In the genomic region with DNA sequence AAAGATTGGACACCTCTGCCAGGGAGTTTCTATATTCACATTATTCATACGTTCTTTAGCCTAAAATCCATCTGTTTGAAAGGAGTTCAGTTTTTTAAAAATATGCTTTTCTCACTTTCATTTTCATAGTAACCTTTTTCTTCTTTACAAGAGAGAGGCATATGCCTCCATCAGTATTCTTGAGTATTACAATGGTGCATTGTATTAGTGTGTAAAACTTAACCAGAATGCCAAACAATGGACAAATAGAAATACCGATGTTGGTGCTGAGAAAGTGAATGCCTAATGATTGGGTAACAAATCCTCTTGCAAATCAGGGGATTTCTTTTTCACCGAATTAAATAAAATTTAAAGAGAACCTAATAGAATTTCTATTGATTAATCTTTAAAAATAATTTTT, we compare ENCODE assay signal across 24 cellular contexts.
"Had no signal": no experiment of that assay in that cellular context is flagged by ENCODE, and none has a peak within 500 bp of the region (broad histone marks: within the 10 kb centered on the region; RNA-seq: fewer than 3 reads in every experiment).

No MANE protein-coding gene starts in this region.

- H3K9me3 ChIP-seq: colonic mucosa, psoas muscle, right lobe of liver, thyroid gland had no signal

- DNase-seq: colonic mucosa; effector CD8-positive, alpha-beta T cell; endodermal cell; foreskin fibroblast; head of caudate nucleus; kidney; mesendoderm; naive thymus-derived CD8-positive, alpha-beta T cell; nephron progenitor cell; nucleus accumbens; posterior cingulate gyrus; psoas muscle; retina; right lobe of liver; small intestine; stimulated activated CD4-positive, alpha-beta T cell treated with anti-CD3 and anti-CD28 coated beads, Interleukin-15, amount 100 ng/mL, for 24 hours; stimulated activated CD4-positive, alpha-beta T cell treated with anti-CD3 and anti-CD28 coated beads, Interleukin-2, amount 100 ng/mL, for 48 hours; stimulated activated naive B cell treated with anti-CD40 and anti-IgM and Interleukin-4, amounts not matched to agents 10 μg/mL and 1 μg/mL and 100 μg/mL, for 72 hours; thyroid gland; trophoblast cell had no signal

- H3K4me1 ChIP-seq: colonic mucosa, psoas muscle, right lobe of liver, thyroid gland had no signal

- H3K27ac ChIP-seq: colonic mucosa, epithelial cell of prostate, psoas muscle, right lobe of liver, thyroid gland had no signal

- H3K4me3 ChIP-seq: colonic mucosa, lung, psoas muscle, right lobe of liver, thyroid gland had no signal

- H3K27me3 ChIP-seq: colonic mucosa, right lobe of liver, thyroid gland had no signal

- H3K36me3 ChIP-seq: colonic mucosa, right lobe of liver, thyroid gland had no signal

- ATAC-seq: esophagus mucosa; left lobe of liver; naive thymus-derived CD8-positive, alpha-beta T cell; psoas muscle; right lobe of liver; stimulated activated naive B cell treated with anti-CD40 and anti-IgM and Interleukin-4, amounts not matched to agents 10 μg/mL and 1 μg/mL and 100 μg/mL, for 72 hours had no signal
